In the genomic region with DNA sequence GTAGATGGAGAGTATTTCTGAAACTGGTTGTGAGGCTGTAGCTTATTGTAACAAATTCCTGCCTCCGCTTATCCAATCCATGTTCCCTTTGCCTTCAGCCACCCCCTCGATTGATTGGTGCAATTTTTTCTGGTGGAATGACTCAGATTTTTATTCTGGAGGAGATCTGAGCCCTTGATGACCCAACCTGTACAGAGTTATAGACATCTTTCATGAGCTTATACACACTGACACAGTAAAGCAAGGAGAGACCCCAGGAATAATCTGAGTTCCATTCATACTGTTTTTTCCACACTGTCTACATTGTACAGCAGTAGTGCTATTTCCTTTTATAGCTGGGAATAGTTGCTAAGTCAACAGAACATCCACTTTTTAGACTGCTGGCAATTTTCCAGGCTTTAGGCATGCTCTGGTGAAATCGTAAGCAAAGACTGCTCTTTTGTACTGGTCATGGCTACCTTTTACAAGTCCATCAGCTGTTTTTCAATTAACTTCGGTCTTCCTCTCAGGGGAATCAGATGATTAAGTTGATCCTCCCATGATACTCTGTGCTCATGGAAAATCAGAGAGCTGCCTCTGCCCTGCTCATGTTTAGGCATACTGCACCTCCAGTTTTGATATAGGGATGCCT, we compare ENCODE assay signal across 1 cellular context.
TF ChIP-seq lines count a peak whose summit lies in the region.

No MANE protein-coding gene starts in this region.

TF ChIP-seq in SK-N-SH, 30 proteins besides CTCF, POLR2A, EP300 and RAD21:
- TF ChIP-seq GABPA (IDR thresholded peaks at IDR 0.05; ENCODE audit: low read depth) (no peak), EZH2phosphoT487 (IDR thresholded peaks at IDR 0.05; ENCODE audit: borderline replicate concordance, low read depth) (no peak)
TF ChIP-seq in SK-N-SH: peak in this region for 0.
